21 cellular contexts compared by ENCODE assay signal in genomic region chr14:64714432-64715025, GRCh38. TPM values are rescaled to one million over a fixed set of nuclear protein-coding genes. Genes with fewer than 3 reads are reported as not detected.
A peak's percentile ranks its signal among the peaks of the same experiment; 100 is the strongest.
DNase-seq lines count a peak whose midpoint lies in the region; ATAC-seq, FAIRE-seq and TF ChIP-seq lines count a peak whose summit lies in the region.
"Had no signal": no experiment of that assay in that cellular context is flagged by ENCODE, and none has a peak within 500 bp of the region (broad histone marks: within the 10 kb centered on the region; RNA-seq: fewer than 3 reads in every experiment).

No MANE protein-coding gene starts in this region.

- H3K4me1 Mint-ChIP-seq in activated CD8-positive, alpha-beta memory T cell treated with anti-CD3 and anti-CD28 coated beads, Interleukin-2, amount 10 ng/mL, durations not matched to agents 7 days and 5 days = peaks cover 33% of the 10 kb centered on the region
- peaks cover 100% of the 10 kb centered on the region in 2 donors for H3K4me1 Mint-ChIP-seq in immature natural killer cell

- no peak overlapping the region for H3K4me3 Mint-ChIP-seq in activated CD8-positive, alpha-beta memory T cell treated with anti-CD3 and anti-CD28 coated beads, Interleukin-2, amount 10 ng/mL, durations not matched to agents 7 days and 5 days
- peak overlapping the region; percentile 54 to 71 (median 64) for H3K4me3 Mint-ChIP-seq in immature natural killer cell

- peaks cover 35% of the 10 kb centered on the region for H3K36me3 Mint-ChIP-seq in activated CD8-positive, alpha-beta memory T cell treated with anti-CD3 and anti-CD28 coated beads, Interleukin-2, amount 10 ng/mL, durations not matched to agents 7 days and 5 days
- peaks cover 7 to 27% (median 25%) of the 10 kb centered on the region in 3 donors for H3K36me3 Mint-ChIP-seq in immature natural killer cell

- intact Hi-C loops in pancreas (cut with DNase I) (no loop called here), uterus (cut with DNase I; ENCODE audit: low total_unique reads) (no loop called here)

- CTCF ChIA-PET in activated CD8-positive, alpha-beta memory T cell treated with anti-CD3 and anti-CD28 coated beads, Interleukin-2, amount 10 ng/mL, durations not matched to agents 7 days and 5 days (lab: Charles Lee) = no interaction called here

- peak overlapping the region; percentile 35 for H3K27ac Mint-ChIP-seq in activated CD8-positive, alpha-beta memory T cell treated with anti-CD3 and anti-CD28 coated beads, Interleukin-2, amount 10 ng/mL, durations not matched to agents 7 days and 5 days
- H3K27ac Mint-ChIP-seq in immature natural killer cell = peak overlapping the region; percentile 93 to 99 (median 98)

- no peak for TF ChIP-seq POLR2A in uterus (IDR thresholded peaks at IDR 0.05)

- DNase-seq in activated CD8-positive, alpha-beta memory T cell treated with anti-CD3 and anti-CD28 coated beads, Interleukin-2, amount 10 ng/mL, durations not matched to agents 7 days and 5 days = no peak
- no peak for DNase-seq in activated CD8-positive, alpha-beta memory T cell treated with anti-CD3 and anti-CD28 coated beads for 24 hours
- no peak for DNase-seq in immature natural killer cell
- peak in 1 of 6 donors; percentile 7 for DNase-seq in pancreas
- DNase-seq in uterus = peak in 1 of 2 donors; percentile 4
- DNase-seq in SKM-1 treated with dmso at 0.1 percent for 144 hours (lab: John Stamatoyannopoulos, UW; ENCODE audit: unreplicated experiment) = no peak
- no peak for DNase-seq in stimulated activated CD4-positive, alpha-beta T cell treated with anti-CD3 and anti-CD28 coated beads, Interleukin-1b, Interleukin-23, amount 100 ng/mL, for 48 hours
- DNase-seq: activated CD4-positive, CD25-positive, alpha-beta regulatory T cell treated with anti-CD3 and anti-CD28 coated beads, Interleukin-2, amount 50 U/mL, for 72 hours; activated CD8-positive, alpha-beta memory T cell treated with anti-CD3 and anti-CD28 coated beads, Interleukin-2, amount 50 U/mL, for 4 hours; activated naive CD4-positive, alpha-beta T cell; aorta; colonic mucosa; DMS79; lower lobe of right lung; NCI-H1092; NCI-H2081 treated with DMSO at 0.1 percent for 48 hours; NCI-H524; nephron progenitor cell; SIG-M5 had no signal

- H3K4me1 ChIP-seq in pancreas = peaks cover 23 to 51% (median 34%) of the 10 kb centered on the region in 3 donors
- H3K4me1 ChIP-seq in uterus = peaks cover 8 to 12% of the 10 kb centered on the region in 2 donors

- no peak for ATAC-seq in activated CD8-positive, alpha-beta memory T cell treated with anti-CD3 and anti-CD28 coated beads, Interleukin-2, amount 10 ng/mL, durations not matched to agents 7 days and 5 days
- ATAC-seq in pancreas (no peak), GM21515 (IDR thresholded peaks at IDR 0.05; ENCODE audit: unreplicated experiment) (no peak)
- ATAC-seq: lower lobe of right lung had no signal

- FAIRE-seq in pancreas (lab: Jason Lieb, UNC) = no peak

- H3K27me3 Mint-ChIP-seq in activated CD8-positive, alpha-beta memory T cell treated with anti-CD3 and anti-CD28 coated beads, Interleukin-2, amount 10 ng/mL, durations not matched to agents 7 days and 5 days = peaks cover 16% of the 10 kb centered on the region
- H3K27me3 Mint-ChIP-seq in immature natural killer cell (ENCODE audit: low read depth in 3 of 3) = peaks cover 0 to 5% (median 3%) of the 10 kb centered on the region in 3 donors

- WGBS in pancreas, 2 donors = 72 to 73% methylated on average over 5 of the region's 5 CpGs

- peak overlapping the region; percentile 54 to 88 (median 74) for H3K27ac ChIP-seq in pancreas
- peak overlapping the region; percentile 77 to 86 for H3K27ac ChIP-seq in uterus
- H3K27ac ChIP-seq: BLaER1, lower lobe of right lung had no signal

- H3K36me3 ChIP-seq in pancreas (no peaks in the 10 kb centered on the region), uterus (no peaks in the 10 kb centered on the region)
- H3K36me3 ChIP-seq: BLaER1, colonic mucosa, lower lobe of right lung had no signal

- TF ChIP-seq CTCF in pancreas (IDR thresholded peaks at IDR 0.05) (no peak), uterus (IDR thresholded peaks at IDR 0.05) (no peak)

- H3K9me3 ChIP-seq in pancreas (no peaks in the 10 kb centered on the region), uterus (no peaks in the 10 kb centered on the region)
- H3K9me3 ChIP-seq: colonic mucosa, lower lobe of right lung had no signal

- no peak overlapping the region for H3K4me3 ChIP-seq in pancreas
- no peak overlapping the region for H3K4me3 ChIP-seq in uterus
- H3K4me3 ChIP-seq: BLaER1, colonic mucosa, lower lobe of right lung had no signal

- H3K27me3 ChIP-seq in pancreas (no peaks in the 10 kb centered on the region), uterus (no peaks in the 10 kb centered on the region)
- H3K27me3 ChIP-seq: BLaER1, colonic mucosa had no signal

- H3K9me3 Mint-ChIP-seq in activated CD8-positive, alpha-beta memory T cell treated with anti-CD3 and anti-CD28 coated beads, Interleukin-2, amount 10 ng/mL, durations not matched to agents 7 days and 5 days (ENCODE audit: low read depth) = peaks cover 15% of the 10 kb centered on the region
- peaks cover 0 to 3% (median 0%) of the 10 kb centered on the region in 6 donors for H3K9me3 Mint-ChIP-seq in immature natural killer cell

RNA-seq across cellular contexts. Expression of gene PLEKHG3, which starts 10.3 kb away (rescaled TPM):
- 10 to 100 TPM; 11.9 to 28.2 TPM for total RNA-seq in activated CD8-positive, alpha-beta memory T cell treated with anti-CD3 and anti-CD28 coated beads, Interleukin-2, amount 10 ng/mL, durations not matched to agents 7 days and 5 days
- polyA plus RNA-seq in immature natural killer cell (100 to 1,000 TPM in 1 of 3 donors, 10 to 100 TPM in 2; 36.8 to 216 (median 71.4) TPM), pancreas (10 to 100 TPM; 33.8 to 42.0 TPM)
- total RNA-seq in pancreas (10 to 100 TPM; 33.3 to 60.7 (median 41.0) TPM), uterus (100 to 1,000 TPM in 1 of 4 donors, 10 to 100 TPM in 3; 40.5 to 178 (median 59.7) TPM)
